2 cellular contexts compared by ENCODE assay signal in the genomic region with DNA sequence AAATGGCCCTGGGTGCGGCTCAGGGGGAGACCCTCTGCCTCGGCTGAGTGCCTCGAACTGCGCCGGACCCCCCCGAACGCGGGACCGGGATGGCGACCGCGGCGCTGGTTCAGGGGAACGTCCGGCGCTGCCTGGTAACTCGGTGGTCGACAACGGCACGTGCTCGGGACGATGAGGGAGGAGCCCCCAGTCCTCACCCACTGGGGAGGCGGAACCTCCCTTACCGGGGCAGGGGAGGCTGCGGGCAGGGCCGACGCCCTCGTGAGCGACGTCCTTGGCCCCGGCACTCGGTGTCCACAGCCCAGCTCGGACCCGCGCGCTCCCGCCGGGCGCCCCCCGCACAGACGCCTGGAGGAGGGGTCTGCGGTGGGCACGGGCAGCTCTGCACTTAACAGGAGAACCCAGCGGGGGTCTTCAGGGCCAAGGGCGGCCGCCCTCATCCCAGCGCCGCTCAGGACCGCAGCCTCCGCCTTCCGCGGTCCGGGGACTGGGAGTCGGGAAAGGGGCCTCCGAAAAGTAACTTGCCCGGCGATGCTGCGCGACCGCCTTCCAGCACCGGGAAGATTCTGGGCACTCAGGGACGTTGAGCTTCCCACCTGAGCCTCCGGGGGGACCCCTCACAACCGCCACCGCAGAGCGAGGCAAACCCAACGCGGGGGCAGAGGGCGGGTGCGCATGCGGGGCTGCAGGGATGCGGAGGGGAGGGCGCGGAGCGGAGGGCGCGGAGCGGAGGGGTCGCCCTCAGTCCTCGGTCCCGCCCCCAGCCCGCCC.
TF ChIP-seq lines count a peak whose summit lies in the region.

No MANE protein-coding gene starts in this region.

TF ChIP-seq in GM23338, 12 proteins besides CTCF, POLR2A, EP300 and RAD21 (continued from another document):
- TF ChIP-seq, protein P1, sequence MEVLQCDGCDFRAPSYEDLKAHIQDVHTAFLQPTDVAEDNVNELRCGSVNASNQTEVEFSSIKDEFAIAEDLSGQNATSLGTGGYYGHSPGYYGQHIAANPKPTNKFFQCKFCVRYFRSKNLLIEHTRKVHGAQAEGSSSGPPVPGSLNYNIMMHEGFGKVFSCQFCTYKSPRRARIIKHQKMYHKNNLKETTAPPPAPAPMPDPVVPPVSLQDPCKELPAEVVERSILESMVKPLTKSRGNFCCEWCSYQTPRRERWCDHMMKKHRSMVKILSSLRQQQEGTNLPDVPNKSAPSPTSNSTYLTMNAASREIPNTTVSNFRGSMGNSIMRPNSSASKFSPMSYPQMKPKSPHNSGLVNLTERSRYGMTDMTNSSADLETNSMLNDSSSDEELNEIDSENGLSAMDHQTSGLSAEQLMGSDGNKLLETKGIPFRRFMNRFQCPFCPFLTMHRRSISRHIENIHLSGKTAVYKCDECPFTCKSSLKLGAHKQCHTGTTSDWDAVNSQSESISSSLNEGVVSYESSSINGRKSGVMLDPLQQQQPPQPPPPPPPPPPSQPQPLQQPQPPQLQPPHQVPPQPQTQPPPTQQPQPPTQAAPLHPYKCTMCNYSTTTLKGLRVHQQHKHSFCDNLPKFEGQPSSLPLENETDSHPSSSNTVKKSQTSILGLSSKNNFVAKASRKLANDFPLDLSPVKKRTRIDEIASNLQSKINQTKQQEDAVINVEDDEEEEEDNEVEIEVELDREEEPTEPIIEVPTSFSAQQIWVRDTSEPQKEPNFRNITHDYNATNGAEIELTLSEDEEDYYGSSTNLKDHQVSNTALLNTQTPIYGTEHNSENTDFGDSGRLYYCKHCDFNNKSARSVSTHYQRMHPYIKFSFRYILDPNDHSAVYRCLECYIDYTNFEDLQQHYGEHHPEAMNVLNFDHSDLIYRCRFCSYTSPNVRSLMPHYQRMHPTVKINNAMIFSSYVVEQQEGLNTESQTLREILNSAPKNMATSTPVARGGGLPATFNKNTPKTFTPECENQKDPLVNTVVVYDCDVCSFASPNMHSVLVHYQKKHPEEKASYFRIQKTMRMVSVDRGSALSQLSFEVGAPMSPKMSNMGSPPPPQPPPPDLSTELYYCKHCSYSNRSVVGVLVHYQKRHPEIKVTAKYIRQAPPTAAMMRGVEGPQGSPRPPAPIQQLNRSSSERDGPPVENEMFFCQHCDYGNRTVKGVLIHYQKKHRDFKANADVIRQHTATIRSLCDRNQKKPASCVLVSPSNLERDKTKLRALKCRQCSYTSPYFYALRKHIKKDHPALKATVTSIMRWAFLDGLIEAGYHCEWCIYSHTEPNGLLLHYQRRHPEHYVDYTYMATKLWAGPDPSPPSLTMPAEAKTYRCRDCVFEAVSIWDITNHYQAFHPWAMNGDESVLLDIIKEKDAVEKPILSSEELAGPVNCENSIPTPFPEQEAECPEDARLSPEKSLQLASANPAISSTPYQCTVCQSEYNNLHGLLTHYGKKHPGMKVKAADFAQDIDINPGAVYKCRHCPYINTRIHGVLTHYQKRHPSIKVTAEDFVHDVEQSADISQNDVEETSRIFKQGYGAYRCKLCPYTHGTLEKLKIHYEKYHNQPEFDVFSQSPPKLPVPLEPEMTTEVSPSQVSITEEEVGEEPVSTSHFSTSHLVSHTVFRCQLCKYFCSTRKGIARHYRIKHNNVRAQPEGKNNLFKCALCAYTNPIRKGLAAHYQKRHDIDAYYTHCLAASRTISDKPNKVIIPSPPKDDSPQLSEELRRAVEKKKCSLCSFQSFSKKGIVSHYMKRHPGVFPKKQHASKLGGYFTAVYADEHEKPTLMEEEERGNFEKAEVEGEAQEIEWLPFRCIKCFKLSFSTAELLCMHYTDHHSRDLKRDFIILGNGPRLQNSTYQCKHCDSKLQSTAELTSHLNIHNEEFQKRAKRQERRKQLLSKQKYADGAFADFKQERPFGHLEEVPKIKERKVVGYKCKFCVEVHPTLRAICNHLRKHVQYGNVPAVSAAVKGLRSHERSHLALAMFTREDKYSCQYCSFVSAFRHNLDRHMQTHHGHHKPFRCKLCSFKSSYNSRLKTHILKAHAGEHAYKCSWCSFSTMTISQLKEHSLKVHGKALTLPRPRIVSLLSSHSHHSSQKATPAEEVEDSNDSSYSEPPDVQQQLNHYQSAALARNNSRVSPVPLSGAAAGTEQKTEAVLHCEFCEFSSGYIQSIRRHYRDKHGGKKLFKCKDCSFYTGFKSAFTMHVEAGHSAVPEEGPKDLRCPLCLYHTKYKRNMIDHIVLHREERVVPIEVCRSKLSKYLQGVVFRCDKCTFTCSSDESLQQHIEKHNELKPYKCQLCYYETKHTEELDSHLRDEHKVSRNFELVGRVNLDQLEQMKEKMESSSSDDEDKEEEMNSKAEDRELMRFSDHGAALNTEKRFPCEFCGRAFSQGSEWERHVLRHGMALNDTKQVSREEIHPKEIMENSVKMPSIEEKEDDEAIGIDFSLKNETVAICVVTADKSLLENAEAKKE (CRISPR knock-in tag; IDR thresholded peaks at IDR 0.05) = no peak

TF ChIP-seq in WTC11, 78 proteins besides CTCF, POLR2A, EP300 and RAD21 (continues in another document):
- TF ChIP-seq, protein P2, sequence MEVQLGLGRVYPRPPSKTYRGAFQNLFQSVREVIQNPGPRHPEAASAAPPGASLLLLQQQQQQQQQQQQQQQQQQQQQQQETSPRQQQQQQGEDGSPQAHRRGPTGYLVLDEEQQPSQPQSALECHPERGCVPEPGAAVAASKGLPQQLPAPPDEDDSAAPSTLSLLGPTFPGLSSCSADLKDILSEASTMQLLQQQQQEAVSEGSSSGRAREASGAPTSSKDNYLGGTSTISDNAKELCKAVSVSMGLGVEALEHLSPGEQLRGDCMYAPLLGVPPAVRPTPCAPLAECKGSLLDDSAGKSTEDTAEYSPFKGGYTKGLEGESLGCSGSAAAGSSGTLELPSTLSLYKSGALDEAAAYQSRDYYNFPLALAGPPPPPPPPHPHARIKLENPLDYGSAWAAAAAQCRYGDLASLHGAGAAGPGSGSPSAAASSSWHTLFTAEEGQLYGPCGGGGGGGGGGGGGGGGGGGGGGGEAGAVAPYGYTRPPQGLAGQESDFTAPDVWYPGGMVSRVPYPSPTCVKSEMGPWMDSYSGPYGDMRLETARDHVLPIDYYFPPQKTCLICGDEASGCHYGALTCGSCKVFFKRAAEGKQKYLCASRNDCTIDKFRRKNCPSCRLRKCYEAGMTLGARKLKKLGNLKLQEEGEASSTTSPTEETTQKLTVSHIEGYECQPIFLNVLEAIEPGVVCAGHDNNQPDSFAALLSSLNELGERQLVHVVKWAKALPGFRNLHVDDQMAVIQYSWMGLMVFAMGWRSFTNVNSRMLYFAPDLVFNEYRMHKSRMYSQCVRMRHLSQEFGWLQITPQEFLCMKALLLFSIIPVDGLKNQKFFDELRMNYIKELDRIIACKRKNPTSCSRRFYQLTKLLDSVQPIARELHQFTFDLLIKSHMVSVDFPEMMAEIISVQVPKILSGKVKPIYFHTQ (CRISPR knock-in tag; IDR thresholded peaks at IDR 0.05) = no peak
- TF ChIP-seq ZNF232 (CRISPR knock-in tag; IDR thresholded peaks at IDR 0.05) (no peak), ETV6 (CRISPR knock-in tag; IDR thresholded peaks at IDR 0.05) (no peak), ZNF317 (CRISPR knock-in tag; IDR thresholded peaks at IDR 0.05; ENCODE audit: borderline replicate concordance, low read depth) (no peak), FOXP1 (CRISPR knock-in tag; IDR thresholded peaks at IDR 0.05; ENCODE audit: borderline replicate concordance) (peak; percentile 69; the same call in 1 of the 2 replicates), ZNF219 (CRISPR knock-in tag; IDR thresholded peaks at IDR 0.05; ENCODE audit: borderline replicate concordance) (no peak), ATF1 (CRISPR knock-in tag; IDR thresholded peaks at IDR 0.05) (no peak), SMAD4 (CRISPR knock-in tag; IDR thresholded peaks at IDR 0.05) (no peak), NR2C2 (CRISPR knock-in tag; IDR thresholded peaks at IDR 0.05) (no peak), MXD4 (CRISPR knock-in tag; IDR thresholded peaks at IDR 0.05; ENCODE audit: borderline replicate concordance) (no peak), NR1H2 (CRISPR knock-in tag; IDR thresholded peaks at IDR 0.05) (no peak)
- TF ChIP-seq, protein P3, sequence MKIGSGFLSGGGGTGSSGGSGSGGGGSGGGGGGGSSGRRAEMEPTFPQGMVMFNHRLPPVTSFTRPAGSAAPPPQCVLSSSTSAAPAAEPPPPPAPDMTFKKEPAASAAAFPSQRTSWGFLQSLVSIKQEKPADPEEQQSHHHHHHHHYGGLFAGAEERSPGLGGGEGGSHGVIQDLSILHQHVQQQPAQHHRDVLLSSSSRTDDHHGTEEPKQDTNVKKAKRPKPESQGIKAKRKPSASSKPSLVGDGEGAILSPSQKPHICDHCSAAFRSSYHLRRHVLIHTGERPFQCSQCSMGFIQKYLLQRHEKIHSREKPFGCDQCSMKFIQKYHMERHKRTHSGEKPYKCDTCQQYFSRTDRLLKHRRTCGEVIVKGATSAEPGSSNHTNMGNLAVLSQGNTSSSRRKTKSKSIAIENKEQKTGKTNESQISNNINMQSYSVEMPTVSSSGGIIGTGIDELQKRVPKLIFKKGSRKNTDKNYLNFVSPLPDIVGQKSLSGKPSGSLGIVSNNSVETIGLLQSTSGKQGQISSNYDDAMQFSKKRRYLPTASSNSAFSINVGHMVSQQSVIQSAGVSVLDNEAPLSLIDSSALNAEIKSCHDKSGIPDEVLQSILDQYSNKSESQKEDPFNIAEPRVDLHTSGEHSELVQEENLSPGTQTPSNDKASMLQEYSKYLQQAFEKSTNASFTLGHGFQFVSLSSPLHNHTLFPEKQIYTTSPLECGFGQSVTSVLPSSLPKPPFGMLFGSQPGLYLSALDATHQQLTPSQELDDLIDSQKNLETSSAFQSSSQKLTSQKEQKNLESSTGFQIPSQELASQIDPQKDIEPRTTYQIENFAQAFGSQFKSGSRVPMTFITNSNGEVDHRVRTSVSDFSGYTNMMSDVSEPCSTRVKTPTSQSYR (CRISPR knock-in tag; IDR thresholded peaks at IDR 0.05) = peak; percentile 40; the same call in 1 of the 2 replicates
- TF ChIP-seq, protein P4, sequence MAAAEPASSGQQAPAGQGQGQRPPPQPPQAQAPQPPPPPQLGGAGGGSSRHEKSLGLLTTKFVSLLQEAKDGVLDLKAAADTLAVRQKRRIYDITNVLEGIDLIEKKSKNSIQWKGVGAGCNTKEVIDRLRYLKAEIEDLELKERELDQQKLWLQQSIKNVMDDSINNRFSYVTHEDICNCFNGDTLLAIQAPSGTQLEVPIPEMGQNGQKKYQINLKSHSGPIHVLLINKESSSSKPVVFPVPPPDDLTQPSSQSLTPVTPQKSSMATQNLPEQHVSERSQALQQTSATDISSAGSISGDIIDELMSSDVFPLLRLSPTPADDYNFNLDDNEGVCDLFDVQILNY (CRISPR knock-in tag; IDR thresholded peaks at IDR 0.05) = 0 out of 2 replicates have a peak, but pooled peaks have one; percentile 46
- TF ChIP-seq, protein P5, sequence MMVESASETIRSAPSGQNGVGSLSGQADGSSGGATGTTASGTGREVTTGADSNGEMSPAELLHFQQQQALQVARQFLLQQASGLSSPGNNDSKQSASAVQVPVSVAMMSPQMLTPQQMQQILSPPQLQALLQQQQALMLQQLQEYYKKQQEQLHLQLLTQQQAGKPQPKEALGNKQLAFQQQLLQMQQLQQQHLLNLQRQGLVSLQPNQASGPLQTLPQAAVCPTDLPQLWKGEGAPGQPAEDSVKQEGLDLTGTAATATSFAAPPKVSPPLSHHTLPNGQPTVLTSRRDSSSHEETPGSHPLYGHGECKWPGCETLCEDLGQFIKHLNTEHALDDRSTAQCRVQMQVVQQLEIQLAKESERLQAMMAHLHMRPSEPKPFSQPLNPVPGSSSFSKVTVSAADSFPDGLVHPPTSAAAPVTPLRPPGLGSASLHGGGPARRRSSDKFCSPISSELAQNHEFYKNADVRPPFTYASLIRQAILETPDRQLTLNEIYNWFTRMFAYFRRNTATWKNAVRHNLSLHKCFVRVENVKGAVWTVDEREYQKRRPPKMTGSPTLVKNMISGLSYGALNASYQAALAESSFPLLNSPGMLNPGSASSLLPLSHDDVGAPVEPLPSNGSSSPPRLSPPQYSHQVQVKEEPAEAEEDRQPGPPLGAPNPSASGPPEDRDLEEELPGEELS (CRISPR knock-in tag; IDR thresholded peaks at IDR 0.05) = 0 out of 2 replicates have a peak, but pooled peaks have one; percentile 32
- TF ChIP-seq, protein P6, sequence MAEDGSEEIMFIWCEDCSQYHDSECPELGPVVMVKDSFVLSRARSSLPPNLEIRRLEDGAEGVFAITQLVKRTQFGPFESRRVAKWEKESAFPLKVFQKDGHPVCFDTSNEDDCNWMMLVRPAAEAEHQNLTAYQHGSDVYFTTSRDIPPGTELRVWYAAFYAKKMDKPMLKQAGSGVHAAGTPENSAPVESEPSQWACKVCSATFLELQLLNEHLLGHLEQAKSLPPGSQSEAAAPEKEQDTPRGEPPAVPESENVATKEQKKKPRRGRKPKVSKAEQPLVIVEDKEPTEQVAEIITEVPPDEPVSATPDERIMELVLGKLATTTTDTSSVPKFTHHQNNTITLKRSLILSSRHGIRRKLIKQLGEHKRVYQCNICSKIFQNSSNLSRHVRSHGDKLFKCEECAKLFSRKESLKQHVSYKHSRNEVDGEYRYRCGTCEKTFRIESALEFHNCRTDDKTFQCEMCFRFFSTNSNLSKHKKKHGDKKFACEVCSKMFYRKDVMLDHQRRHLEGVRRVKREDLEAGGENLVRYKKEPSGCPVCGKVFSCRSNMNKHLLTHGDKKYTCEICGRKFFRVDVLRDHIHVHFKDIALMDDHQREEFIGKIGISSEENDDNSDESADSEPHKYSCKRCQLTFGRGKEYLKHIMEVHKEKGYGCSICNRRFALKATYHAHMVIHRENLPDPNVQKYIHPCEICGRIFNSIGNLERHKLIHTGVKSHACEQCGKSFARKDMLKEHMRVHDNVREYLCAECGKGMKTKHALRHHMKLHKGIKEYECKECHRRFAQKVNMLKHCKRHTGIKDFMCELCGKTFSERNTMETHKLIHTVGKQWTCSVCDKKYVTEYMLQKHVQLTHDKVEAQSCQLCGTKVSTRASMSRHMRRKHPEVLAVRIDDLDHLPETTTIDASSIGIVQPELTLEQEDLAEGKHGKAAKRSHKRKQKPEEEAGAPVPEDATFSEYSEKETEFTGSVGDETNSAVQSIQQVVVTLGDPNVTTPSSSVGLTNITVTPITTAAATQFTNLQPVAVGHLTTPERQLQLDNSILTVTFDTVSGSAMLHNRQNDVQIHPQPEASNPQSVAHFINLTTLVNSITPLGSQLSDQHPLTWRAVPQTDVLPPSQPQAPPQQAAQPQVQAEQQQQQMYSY (CRISPR knock-in tag; IDR thresholded peaks at IDR 0.05) = no peak
- TF ChIP-seq, protein P7, sequence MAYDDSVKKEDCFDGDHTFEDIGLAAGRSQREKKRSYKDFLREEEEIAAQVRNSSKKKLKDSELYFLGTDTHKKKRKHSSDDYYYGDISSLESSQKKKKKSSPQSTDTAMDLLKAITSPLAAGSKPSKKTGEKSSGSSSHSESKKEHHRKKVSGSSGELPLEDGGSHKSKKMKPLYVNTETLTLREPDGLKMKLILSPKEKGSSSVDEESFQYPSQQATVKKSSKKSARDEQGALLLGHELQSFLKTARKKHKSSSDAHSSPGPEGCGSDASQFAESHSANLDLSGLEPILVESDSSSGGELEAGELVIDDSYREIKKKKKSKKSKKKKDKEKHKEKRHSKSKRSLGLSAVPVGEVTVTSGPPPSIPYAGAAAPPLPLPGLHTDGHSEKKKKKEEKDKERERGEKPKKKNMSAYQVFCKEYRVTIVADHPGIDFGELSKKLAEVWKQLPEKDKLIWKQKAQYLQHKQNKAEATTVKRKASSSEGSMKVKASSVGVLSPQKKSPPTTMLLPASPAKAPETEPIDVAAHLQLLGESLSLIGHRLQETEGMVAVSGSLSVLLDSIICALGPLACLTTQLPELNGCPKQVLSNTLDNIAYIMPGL (CRISPR knock-in tag; IDR thresholded peaks at IDR 0.05) = peak; percentile 73; the same call in 1 of the 2 replicates
- TF ChIP-seq, protein P8, sequence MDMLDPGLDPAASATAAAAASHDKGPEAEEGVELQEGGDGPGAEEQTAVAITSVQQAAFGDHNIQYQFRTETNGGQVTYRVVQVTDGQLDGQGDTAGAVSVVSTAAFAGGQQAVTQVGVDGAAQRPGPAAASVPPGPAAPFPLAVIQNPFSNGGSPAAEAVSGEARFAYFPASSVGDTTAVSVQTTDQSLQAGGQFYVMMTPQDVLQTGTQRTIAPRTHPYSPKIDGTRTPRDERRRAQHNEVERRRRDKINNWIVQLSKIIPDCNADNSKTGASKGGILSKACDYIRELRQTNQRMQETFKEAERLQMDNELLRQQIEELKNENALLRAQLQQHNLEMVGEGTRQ (CRISPR knock-in tag; IDR thresholded peaks at IDR 0.05) = 0 out of 2 replicates have a peak, but pooled peaks have one; percentile 7
